In the genomic region with DNA sequence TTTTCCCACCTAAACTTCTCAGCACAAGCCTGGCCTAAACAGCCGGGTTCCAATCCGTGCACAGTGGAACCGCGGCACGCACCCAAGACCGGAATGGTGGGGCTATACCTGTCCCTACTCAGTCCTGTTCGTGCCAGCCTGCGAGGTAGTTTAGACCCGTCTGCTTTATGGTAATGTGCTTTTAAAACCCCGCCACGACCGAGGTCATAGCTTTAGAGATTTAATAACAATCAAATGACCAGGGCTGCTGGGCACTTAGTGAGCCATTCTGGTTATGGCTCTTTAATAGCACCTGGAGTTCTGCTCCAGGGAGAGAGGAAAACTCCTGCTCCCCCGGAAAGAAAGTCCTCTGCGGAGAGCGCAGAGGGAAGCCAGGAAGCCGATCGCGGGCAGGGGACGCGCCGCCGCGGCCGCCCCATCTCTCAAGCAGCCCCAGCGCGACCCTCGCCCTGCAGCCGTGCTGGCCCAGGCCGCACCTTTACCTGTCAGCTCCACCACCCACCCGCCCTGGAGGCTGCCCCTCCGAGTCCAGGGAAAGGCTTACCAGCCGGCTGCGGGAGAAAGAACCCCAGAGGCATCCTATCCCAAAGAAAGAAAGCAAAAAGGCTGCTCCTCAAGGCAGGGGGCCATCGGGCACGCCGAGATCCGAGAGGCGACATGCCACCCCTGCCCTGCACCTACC, we compare ENCODE assay signal across 8 cellular contexts. TPM values are rescaled to one million over a fixed set of nuclear protein-coding genes. Genes with fewer than 3 reads are reported as not detected.
DNase-seq lines count a peak whose midpoint lies in the region; ATAC-seq, FAIRE-seq and TF ChIP-seq lines count a peak whose summit lies in the region.

No MANE protein-coding gene starts in this region.

- H3K4me1 ChIP-seq in foreskin keratinocyte (peaks cover 6% of the 10 kb centered on the region), neural progenitor cell (peaks cover 22% of the 10 kb centered on the region)

- H3K27ac Mint-ChIP-seq in neural progenitor cell, result peak overlapping the region; percentile 97

- DNase-seq in NOMO-1 treated with DMSO at 0.1 percent for 48 hours (lab: John Stamatoyannopoulos, UW; ENCODE audit: unreplicated experiment), result peak; percentile 8
- no peak for DNase-seq in NOMO-1 treated with dmso at 0.1 percent for 144 hours (lab: John Stamatoyannopoulos, UW; ENCODE audit: unreplicated experiment)
- DNase-seq in NCI-H526 treated with DMSO at 0.1 percent for 48 hours (lab: John Stamatoyannopoulos, UW), result peak; percentile 32
- peak; percentile 21 for DNase-seq in activated effector memory CD4-positive, alpha-beta T cell treated with Interleukin-2 at 50 U/mL for 16 hours
- DNase-seq in foreskin keratinocyte, result peak in 1 of 2 donors; percentile 64
- peak; percentile 45 for DNase-seq in neural progenitor cell (ENCODE audit: low spot score)
- peak; percentile 48 for DNase-seq in urothelium cell line (ENCODE audit: low spot score)

- peaks cover 18% of the 10 kb centered on the region for H3K4me1 Mint-ChIP-seq in neural progenitor cell

- peak overlapping the region; percentile 91 for H3K4me3 ChIP-seq in neural progenitor cell

- no peak for FAIRE-seq in urothelium cell line (lab: Jason Lieb, UNC)

- TF ChIP-seq CTCF in foreskin keratinocyte (conservative IDR thresholded peaks at IDR 0.05), result no peak
- no peak for TF ChIP-seq CTCF in neural progenitor cell (IDR thresholded peaks at IDR 0.05)

- H3K27me3 Mint-ChIP-seq in neural progenitor cell (ENCODE audit: insufficient read depth, low read depth), result peaks cover 7% of the 10 kb centered on the region

- H3K36me3 Mint-ChIP-seq in neural progenitor cell, result no peaks in the 10 kb centered on the region

- H3K36me3 ChIP-seq in neural progenitor cell, result no peaks in the 10 kb centered on the region

- peak overlapping the region; percentile 66 for H3K9ac ChIP-seq in neural progenitor cell

- H3K27ac ChIP-seq in foreskin keratinocyte, result peak overlapping the region; percentile 26
- no peak overlapping the region for H3K27ac ChIP-seq in neural progenitor cell

- H3K4me2 ChIP-seq in neural progenitor cell, result peak overlapping the region; percentile 80

- H3F3A ChIP-seq in neural progenitor cell (ENCODE audit: low read depth), result no peaks in the 10 kb centered on the region

- H3K27me3 ChIP-seq in foreskin keratinocyte (no peaks in the 10 kb centered on the region), neural progenitor cell (peaks cover 35% of the 10 kb centered on the region)

- peak; percentile 16 for ATAC-seq in HG02870 (IDR thresholded peaks at IDR 0.05; ENCODE audit: unreplicated experiment)
- ATAC-seq in foreskin keratinocyte, result peak; percentile 44

- H2AFZ ChIP-seq in neural progenitor cell (replicated peaks), result peak overlapping the region; percentile 88

- peaks cover 25% of the 10 kb centered on the region for H4K20me1 ChIP-seq in neural progenitor cell (ENCODE audit: low read depth)

- peaks cover 45% of the 10 kb centered on the region for H3K79me2 ChIP-seq in neural progenitor cell (ENCODE audit: low read depth)

- H3K9me3 Mint-ChIP-seq in neural progenitor cell, result peaks cover 2% of the 10 kb centered on the region

- peak overlapping the region; percentile 98 for H3K4me3 Mint-ChIP-seq in neural progenitor cell

- H3K9me3 ChIP-seq in neural progenitor cell (ENCODE audit: low read depth), result no peaks in the 10 kb centered on the region

RNA-seq across cellular contexts. Expression of gene ARL15, which starts 0.5 kb away (rescaled TPM):
- total RNA-seq in foreskin keratinocyte (15.2 and 15.9 TPM in 2 replicates), neural progenitor cell (ENCODE audit: low replicate concordance) (33.0 and 39.1 TPM in 2 replicates)
- 4.8 and 5.2 TPM in 2 replicates for polyA plus RNA-seq in foreskin keratinocyte
